In the genomic region with DNA sequence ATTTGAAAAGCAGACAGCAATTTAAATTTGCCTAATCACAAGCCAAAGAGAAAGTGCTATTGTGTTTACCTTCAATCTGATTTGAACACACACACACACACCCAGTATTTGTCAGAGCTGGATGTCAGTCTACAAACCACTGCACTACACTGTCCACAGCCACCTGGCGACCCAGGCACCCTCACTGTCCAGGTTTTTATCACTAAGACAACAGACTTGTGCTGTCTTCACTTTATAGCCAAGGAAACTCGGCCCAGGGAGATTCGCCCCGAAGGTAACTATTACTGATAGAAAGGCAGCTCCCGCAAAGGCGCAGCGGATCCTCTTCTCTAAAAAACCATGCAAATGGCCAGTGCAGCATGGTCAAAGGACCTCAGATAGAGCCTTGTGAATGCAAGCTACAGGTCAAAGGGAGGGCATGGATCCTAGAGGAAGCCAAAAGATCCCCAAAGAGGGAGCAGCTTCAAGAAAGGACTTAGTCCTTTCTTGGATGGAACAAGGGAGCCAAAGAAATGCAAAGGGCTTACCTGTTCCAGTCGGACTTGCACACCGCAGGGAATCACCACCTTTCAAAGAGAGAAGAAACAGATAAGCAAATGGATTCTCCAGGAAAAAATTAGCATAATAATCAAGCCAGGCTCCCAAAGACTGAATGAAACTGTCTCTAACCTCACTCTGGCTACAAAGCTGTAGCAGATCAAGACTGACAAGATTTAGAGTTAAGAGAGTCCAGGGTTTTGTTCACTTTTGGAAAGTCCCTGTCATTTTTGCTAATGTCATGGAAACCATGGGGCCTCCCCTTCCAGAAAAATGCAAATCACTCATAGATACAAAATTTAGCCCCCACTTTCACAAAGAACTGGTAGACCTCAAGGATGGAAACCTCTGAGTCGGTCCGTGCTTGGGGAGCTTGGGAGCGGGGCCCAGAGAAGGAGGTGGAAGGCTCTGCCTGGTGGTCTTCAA, we compare ENCODE assay signal across 8 cellular contexts.
DNase-seq lines count a peak whose midpoint lies in the region; ATAC-seq and TF ChIP-seq lines count a peak whose summit lies in the region.

No MANE protein-coding gene starts in this region.

- peak overlapping the region; percentile 3 for H3K4me3 Mint-ChIP-seq in neural crest cell

- DNase-seq in Panc1 (ENCODE audit: low read depth, low spot score), result no peak
- DNase-seq in neural crest cell (ENCODE audit: low read depth, low spot score), result no peak
- DNase-seq in inferior parietal cortex (ENCODE audit: extremely low spot score), result no peak
- no peak for DNase-seq in putamen (ENCODE audit: low spot score)
- DNase-seq in activated CD8-positive, alpha-beta memory T cell treated with anti-CD3 and anti-CD28 coated beads, Interleukin-2, amount 50 U/mL, for 48 hours, result no peak
- no peak for DNase-seq in NCI-H446 treated with DMSO at 0.1 percent for 48 hours (lab: John Stamatoyannopoulos, UW)

- H3K9me3 ChIP-seq in Panc1 (ENCODE audit: control insufficient read depth, insufficient read depth, low read depth, low read length), result no peaks in the 10 kb centered on the region

- no peak overlapping the region for H3K27ac Mint-ChIP-seq in neural crest cell (ENCODE audit: unreplicated experiment)

- H3K27me3 Mint-ChIP-seq in neural crest cell (ENCODE audit: low read depth), result no peaks in the 10 kb centered on the region

- in situ Hi-C loops in Panc1 (cut with HindIII; ENCODE audit: low pct_unique_long_range_greater_than_20kb, low sequenced_read_pairs), result no loop called here

- CTCF ChIA-PET in Panc1 (lab: Charles Lee), result interaction anchor here (0.7 kb wide), 2 partner anchors 27 to 33 kb away, joined by 7 to 14 read pairs; no protein-coding TSS in a partner anchor

- H3K27ac ChIP-seq in Panc1 (ENCODE audit: low read length), result peak overlapping the region; percentile 80

- peak; percentile 62 for ATAC-seq in GM18508 (IDR thresholded peaks at IDR 0.05; ENCODE audit: insufficient read depth, unreplicated experiment)
- peak; percentile 64 for ATAC-seq in HG02571 (IDR thresholded peaks at IDR 0.05; ENCODE audit: unreplicated experiment)
- ATAC-seq in Panc1, result no peak

- POLR2A ChIA-PET in Panc1 (lab: Charles Lee), result interaction anchor here (0.7 kb wide), 1 partner anchor 39 kb away, joined by 9 read pairs; no protein-coding TSS in a partner anchor

- H3K36me3 ChIP-seq in Panc1 (ENCODE audit: control insufficient read depth, insufficient read depth, low read length), result peaks cover 7% of the 10 kb centered on the region

- TF ChIP-seq CTCF in Panc1 (IDR thresholded peaks at IDR 0.05), result no peak
- no peak for TF ChIP-seq CTCF in neural crest cell (conservative IDR thresholded peaks at IDR 0.05)

- BruUV-seq in Panc1 (replicated peaks; lab: Mats Ljungman, UMichigan), result no TSS peak

- no peaks in the 10 kb centered on the region for H3K9me3 Mint-ChIP-seq in neural crest cell

- H3K4me1 Mint-ChIP-seq in neural crest cell, result peaks cover 62% of the 10 kb centered on the region

- intact Hi-C loops in Panc1 (cut with micrococcal nuclease; ENCODE audit: unreplicated experiment), result no loop called here

- no peak overlapping the region for H3K4me3 ChIP-seq in Panc1 (ENCODE audit: low read depth in 2 of 2, low read length in 2 of 2)

- no peaks in the 10 kb centered on the region for H3K27me3 ChIP-seq in Panc1 (ENCODE audit: control insufficient read depth, insufficient read depth, low read length)

- peaks cover 88% of the 10 kb centered on the region for H3K4me1 ChIP-seq in Panc1 (ENCODE audit: control insufficient read depth, insufficient read depth, low read length)

- peaks cover 2% of the 10 kb centered on the region for H3K36me3 Mint-ChIP-seq in neural crest cell (ENCODE audit: low read depth)
